15 cellular contexts compared by ENCODE assay signal in the genomic region with DNA sequence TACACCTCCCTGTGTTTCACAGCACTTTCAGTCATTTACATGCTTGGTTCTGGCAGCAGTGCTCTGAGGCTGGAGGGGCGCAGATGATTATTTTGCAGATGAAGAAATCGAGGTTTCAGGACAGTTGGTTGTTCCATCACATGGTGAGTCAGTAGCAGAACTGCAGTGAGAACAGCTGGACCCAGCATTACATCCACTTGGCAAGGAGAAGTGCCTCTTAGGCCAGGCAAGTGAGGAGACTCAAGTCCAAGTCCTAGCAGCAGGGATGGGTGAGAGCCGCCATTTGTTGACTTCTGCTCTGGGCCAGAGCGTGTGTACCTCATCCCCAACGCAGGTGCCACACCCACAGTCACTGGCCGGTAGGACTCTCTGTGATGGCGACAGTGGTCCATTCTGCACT. TPM values are rescaled to one million over a fixed set of nuclear protein-coding genes. Genes with fewer than 3 reads are reported as not detected.
A peak's percentile ranks its signal among the peaks of the same experiment; 100 is the strongest.
DNase-seq lines count a peak whose midpoint lies in the region; ATAC-seq and TF ChIP-seq lines count a peak whose summit lies in the region.
"Had no signal": no experiment of that assay in that cellular context is flagged by ENCODE, and none has a peak within 500 bp of the region (broad histone marks: within the 10 kb centered on the region; RNA-seq: fewer than 3 reads in every experiment).

No MANE protein-coding gene starts in this region.

- H3K4me1 ChIP-seq in HAP-1, result no peaks in the 10 kb centered on the region

- in situ Hi-C loops in HAP-1 (cut with MboI; ENCODE audit: low sequenced_read_pairs), result no loop called here

- H3K27ac Mint-ChIP-seq in mesothelial cell of epicardium, result no peak overlapping the region

- no peaks in the 10 kb centered on the region for H3K36me3 ChIP-seq in HAP-1 (replicated peaks)

- H3K36me3 Mint-ChIP-seq in mesothelial cell of epicardium, result peaks cover 3% of the 10 kb centered on the region

- no peaks in the 10 kb centered on the region for H3K9me3 Mint-ChIP-seq in mesothelial cell of epicardium

- no peaks in the 10 kb centered on the region for H3K27me3 ChIP-seq in HAP-1 (ENCODE audit: low read depth)

- peak; percentile 65 for DNase-seq in AG20443 (ENCODE audit: low spot score)
- DNase-seq in LHCN-M2 (ENCODE audit: low read depth), result peak; percentile 57
- peak; percentile 70 for DNase-seq in fibroblast of mammary gland (ENCODE audit: low read depth)
- DNase-seq in myocyte (ENCODE audit: low read depth), result peak; percentile 24
- DNase-seq in germinal center (ENCODE audit: low spot score), result no peak
- no peak for DNase-seq in HAP-1 (ENCODE audit: low spot score in 2 of 2)
- no peak for DNase-seq in mesothelial cell of epicardium (ENCODE audit: low spot score in 2 of 2, unreplicated experiment in 2 of 2)
- DNase-seq: DMS 273 treated with DMSO at 0.1 percent for 48 hours, GF-D8, Karpas-422, NCI-H187, NCI-H69, SHP77 treated with DMSO at 0.1 percent for 48 hours had no signal

- TF ChIP-seq CTCF in fibroblast of mammary gland (conservative IDR thresholded peaks at IDR 0.05; ENCODE audit: control insufficient read depth, insufficient read depth, low read depth, low read length) (no peak), mesothelial cell of epicardium (IDR thresholded peaks at IDR 0.05; ENCODE audit: unreplicated experiment) (no peak)

- no peak overlapping the region for H3K4me3 ChIP-seq in fibroblast of mammary gland (ENCODE audit: control insufficient read depth, low read depth, low read length)
- no peak overlapping the region for H3K4me3 ChIP-seq in HAP-1

- H3K27me3 Mint-ChIP-seq in mesothelial cell of epicardium (ENCODE audit: low read depth), result peaks cover 2% of the 10 kb centered on the region

- no peak overlapping the region for H3K4me3 Mint-ChIP-seq in mesothelial cell of epicardium

- ATAC-seq in GM19455 (IDR thresholded peaks at IDR 0.05; ENCODE audit: unreplicated experiment), result no peak

- no peaks in the 10 kb centered on the region for H3K4me1 Mint-ChIP-seq in mesothelial cell of epicardium

- H3K9me3 ChIP-seq in HAP-1, result no peaks in the 10 kb centered on the region

RNA-seq across cellular contexts. Expression of a gene that starts 26.8 kb away (rescaled TPM):
- total RNA-seq in LHCN-M2 (2014; rRNA removed) (not detected in 2 replicates), myocyte (not detected in 2 replicates), mesothelial cell of epicardium (0.09 TPM in 1 of 3 replicates, not detected in the others)
- not detected for polyA plus RNA-seq in LHCN-M2 (2012)
- not detected for polyA plus RNA-seq in myocyte (2012)
- total RNA-seq: HT-29 had no signal

Comparison
In these comparisons a context has a peak if more than half of its experiments do, and no peak if none do; other contexts are left out.
1. DNase-seq: peak in AG20443 (single experiment), LHCN-M2 (single experiment), fibroblast of mammary gland (single experiment) and myocyte (single experiment); none in germinal center (single experiment), HAP-1 (0 of 2) and mesothelial cell of epicardium (0 of 2).